In the genomic region with DNA sequence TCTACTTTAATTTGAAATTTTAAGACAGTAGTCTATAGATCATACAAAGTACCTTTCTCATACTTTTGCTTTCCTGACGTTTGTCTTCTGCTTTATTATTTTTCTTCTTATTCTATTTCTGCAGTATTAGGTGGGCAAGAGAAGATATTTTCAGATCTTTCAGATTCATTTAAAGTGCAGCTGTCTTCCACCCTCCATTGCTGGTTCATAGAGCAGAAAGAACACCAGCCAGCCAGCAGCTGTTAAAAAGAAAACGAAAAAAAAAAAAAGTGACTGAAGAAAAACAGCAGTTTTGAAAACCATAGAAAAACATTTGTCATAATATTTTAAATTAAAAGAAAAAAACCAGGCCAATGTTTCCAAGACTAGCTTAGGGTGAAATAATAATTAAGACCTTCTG, we compare ENCODE assay signal across 1 cellular context.
TF ChIP-seq lines count a peak whose summit lies in the region.

No MANE protein-coding gene starts in this region.

TF ChIP-seq in GM23338, 12 proteins besides CTCF, POLR2A, EP300 and RAD21 (continued from another document):
- TF ChIP-seq, protein P1, sequence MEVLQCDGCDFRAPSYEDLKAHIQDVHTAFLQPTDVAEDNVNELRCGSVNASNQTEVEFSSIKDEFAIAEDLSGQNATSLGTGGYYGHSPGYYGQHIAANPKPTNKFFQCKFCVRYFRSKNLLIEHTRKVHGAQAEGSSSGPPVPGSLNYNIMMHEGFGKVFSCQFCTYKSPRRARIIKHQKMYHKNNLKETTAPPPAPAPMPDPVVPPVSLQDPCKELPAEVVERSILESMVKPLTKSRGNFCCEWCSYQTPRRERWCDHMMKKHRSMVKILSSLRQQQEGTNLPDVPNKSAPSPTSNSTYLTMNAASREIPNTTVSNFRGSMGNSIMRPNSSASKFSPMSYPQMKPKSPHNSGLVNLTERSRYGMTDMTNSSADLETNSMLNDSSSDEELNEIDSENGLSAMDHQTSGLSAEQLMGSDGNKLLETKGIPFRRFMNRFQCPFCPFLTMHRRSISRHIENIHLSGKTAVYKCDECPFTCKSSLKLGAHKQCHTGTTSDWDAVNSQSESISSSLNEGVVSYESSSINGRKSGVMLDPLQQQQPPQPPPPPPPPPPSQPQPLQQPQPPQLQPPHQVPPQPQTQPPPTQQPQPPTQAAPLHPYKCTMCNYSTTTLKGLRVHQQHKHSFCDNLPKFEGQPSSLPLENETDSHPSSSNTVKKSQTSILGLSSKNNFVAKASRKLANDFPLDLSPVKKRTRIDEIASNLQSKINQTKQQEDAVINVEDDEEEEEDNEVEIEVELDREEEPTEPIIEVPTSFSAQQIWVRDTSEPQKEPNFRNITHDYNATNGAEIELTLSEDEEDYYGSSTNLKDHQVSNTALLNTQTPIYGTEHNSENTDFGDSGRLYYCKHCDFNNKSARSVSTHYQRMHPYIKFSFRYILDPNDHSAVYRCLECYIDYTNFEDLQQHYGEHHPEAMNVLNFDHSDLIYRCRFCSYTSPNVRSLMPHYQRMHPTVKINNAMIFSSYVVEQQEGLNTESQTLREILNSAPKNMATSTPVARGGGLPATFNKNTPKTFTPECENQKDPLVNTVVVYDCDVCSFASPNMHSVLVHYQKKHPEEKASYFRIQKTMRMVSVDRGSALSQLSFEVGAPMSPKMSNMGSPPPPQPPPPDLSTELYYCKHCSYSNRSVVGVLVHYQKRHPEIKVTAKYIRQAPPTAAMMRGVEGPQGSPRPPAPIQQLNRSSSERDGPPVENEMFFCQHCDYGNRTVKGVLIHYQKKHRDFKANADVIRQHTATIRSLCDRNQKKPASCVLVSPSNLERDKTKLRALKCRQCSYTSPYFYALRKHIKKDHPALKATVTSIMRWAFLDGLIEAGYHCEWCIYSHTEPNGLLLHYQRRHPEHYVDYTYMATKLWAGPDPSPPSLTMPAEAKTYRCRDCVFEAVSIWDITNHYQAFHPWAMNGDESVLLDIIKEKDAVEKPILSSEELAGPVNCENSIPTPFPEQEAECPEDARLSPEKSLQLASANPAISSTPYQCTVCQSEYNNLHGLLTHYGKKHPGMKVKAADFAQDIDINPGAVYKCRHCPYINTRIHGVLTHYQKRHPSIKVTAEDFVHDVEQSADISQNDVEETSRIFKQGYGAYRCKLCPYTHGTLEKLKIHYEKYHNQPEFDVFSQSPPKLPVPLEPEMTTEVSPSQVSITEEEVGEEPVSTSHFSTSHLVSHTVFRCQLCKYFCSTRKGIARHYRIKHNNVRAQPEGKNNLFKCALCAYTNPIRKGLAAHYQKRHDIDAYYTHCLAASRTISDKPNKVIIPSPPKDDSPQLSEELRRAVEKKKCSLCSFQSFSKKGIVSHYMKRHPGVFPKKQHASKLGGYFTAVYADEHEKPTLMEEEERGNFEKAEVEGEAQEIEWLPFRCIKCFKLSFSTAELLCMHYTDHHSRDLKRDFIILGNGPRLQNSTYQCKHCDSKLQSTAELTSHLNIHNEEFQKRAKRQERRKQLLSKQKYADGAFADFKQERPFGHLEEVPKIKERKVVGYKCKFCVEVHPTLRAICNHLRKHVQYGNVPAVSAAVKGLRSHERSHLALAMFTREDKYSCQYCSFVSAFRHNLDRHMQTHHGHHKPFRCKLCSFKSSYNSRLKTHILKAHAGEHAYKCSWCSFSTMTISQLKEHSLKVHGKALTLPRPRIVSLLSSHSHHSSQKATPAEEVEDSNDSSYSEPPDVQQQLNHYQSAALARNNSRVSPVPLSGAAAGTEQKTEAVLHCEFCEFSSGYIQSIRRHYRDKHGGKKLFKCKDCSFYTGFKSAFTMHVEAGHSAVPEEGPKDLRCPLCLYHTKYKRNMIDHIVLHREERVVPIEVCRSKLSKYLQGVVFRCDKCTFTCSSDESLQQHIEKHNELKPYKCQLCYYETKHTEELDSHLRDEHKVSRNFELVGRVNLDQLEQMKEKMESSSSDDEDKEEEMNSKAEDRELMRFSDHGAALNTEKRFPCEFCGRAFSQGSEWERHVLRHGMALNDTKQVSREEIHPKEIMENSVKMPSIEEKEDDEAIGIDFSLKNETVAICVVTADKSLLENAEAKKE (CRISPR knock-in tag; IDR thresholded peaks at IDR 0.05), result no peak
- TF ChIP-seq POLR2AphosphoS5 (IDR thresholded peaks at IDR 0.05; ENCODE audit: low read depth), result no peak
- TF ChIP-seq STAT1 (IDR thresholded peaks at IDR 0.05; ENCODE audit: unreplicated experiment), result no peak
- TF ChIP-seq NANOG (IDR thresholded peaks at IDR 0.05; ENCODE audit: borderline replicate concordance), result no peak
- TF ChIP-seq EZH2phosphoT487 (IDR thresholded peaks at IDR 0.05; ENCODE audit: unreplicated experiment), result no peak
- TF ChIP-seq, protein P2, sequence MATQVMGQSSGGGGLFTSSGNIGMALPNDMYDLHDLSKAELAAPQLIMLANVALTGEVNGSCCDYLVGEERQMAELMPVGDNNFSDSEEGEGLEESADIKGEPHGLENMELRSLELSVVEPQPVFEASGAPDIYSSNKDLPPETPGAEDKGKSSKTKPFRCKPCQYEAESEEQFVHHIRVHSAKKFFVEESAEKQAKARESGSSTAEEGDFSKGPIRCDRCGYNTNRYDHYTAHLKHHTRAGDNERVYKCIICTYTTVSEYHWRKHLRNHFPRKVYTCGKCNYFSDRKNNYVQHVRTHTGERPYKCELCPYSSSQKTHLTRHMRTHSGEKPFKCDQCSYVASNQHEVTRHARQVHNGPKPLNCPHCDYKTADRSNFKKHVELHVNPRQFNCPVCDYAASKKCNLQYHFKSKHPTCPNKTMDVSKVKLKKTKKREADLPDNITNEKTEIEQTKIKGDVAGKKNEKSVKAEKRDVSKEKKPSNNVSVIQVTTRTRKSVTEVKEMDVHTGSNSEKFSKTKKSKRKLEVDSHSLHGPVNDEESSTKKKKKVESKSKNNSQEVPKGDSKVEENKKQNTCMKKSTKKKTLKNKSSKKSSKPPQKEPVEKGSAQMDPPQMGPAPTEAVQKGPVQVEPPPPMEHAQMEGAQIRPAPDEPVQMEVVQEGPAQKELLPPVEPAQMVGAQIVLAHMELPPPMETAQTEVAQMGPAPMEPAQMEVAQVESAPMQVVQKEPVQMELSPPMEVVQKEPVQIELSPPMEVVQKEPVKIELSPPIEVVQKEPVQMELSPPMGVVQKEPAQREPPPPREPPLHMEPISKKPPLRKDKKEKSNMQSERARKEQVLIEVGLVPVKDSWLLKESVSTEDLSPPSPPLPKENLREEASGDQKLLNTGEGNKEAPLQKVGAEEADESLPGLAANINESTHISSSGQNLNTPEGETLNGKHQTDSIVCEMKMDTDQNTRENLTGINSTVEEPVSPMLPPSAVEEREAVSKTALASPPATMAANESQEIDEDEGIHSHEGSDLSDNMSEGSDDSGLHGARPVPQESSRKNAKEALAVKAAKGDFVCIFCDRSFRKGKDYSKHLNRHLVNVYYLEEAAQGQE (IDR thresholded peaks at IDR 0.05; ENCODE audit: unreplicated experiment), result no peak
- no peak for TF ChIP-seq EZH2 (IDR thresholded peaks at IDR 0.05; ENCODE audit: low read depth, unreplicated experiment)
